28 cellular contexts compared by ENCODE assay signal in the genomic region with DNA sequence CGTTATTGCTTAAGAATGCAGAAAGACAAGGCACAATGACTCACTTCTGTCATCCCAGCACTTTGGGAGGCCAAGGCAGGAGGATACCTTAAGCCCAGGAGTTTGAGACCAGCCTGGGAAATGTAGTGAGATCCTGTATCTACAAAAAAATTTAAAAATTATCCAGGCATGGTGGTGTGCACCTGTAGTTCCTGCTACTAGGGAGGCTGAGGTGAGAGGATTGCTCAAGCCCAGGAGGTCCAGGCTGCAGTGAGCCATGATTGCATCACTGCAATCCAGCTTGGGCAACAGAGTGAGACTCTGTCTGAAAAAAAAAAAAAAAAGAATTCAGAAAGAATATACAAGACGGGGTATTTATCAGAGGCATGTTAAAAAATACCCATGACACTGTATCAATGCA.
"Had no signal": no experiment of that assay in that cellular context is flagged by ENCODE, and none has a peak within 500 bp of the region (broad histone marks: within the 10 kb centered on the region; RNA-seq: fewer than 3 reads in every experiment).

No MANE protein-coding gene starts in this region.

- DNase-seq: hypothalamus; immature natural killer cell; kidney; left colon; left lung; lower lobe of right lung; mammary epithelial cell; mesenchymal stem cell; naive thymus-derived CD8-positive, alpha-beta T cell; nucleus accumbens; pancreas; posterior cingulate gyrus; retina; right cardiac atrium; sigmoid colon; small intestine; spleen; stimulated activated CD4-positive, alpha-beta T cell treated with anti-CD3 and anti-CD28 coated beads, Interleukin-4, amount 100 ng/mL, for 24 hours; stimulated activated naive CD4-positive, alpha-beta T cell; substantia nigra; upper lobe of left lung had no signal

- H3K9me3 Mint-ChIP-seq: nephron; neural crest cell; stimulated activated effector memory CD8-positive, alpha-beta T cell treated with anti-CD3 and anti-CD28 coated beads, Interleukin-12 subunit alpha, Interleukin-12 subunit beta, amount 100 ng/mL, for 72 hours had no signal

- FAIRE-seq: islet of Langerhans, kidney, pancreas, small intestine had no signal

- H3K27ac ChIP-seq: left lung, lower lobe of right lung, pancreas, prostate gland, sigmoid colon, spleen, tibial nerve, upper lobe of left lung had no signal

- H3K9me3 ChIP-seq: lower lobe of right lung, pancreas, prostate gland, sigmoid colon, tibial nerve had no signal

- ATAC-seq: left colon; left lung; lower lobe of right lung; naive thymus-derived CD8-positive, alpha-beta T cell; pancreas; right cardiac atrium; stimulated activated effector memory CD8-positive, alpha-beta T cell treated with anti-CD3 and anti-CD28 coated beads, Interleukin-12 subunit alpha, Interleukin-12 subunit beta, amount 100 ng/mL, for 72 hours had no signal

- H3K36me3 ChIP-seq: left lung, lower lobe of right lung, pancreas, prostate gland, sigmoid colon, spleen, tibial nerve, upper lobe of left lung had no signal

- H3K4me3 Mint-ChIP-seq: immature natural killer cell; naive thymus-derived CD8-positive, alpha-beta T cell; nephron; neural crest cell; stimulated activated effector memory CD8-positive, alpha-beta T cell treated with anti-CD3 and anti-CD28 coated beads, Interleukin-12 subunit alpha, Interleukin-12 subunit beta, amount 100 ng/mL, for 72 hours; stimulated activated naive CD8-positive, alpha-beta T cell treated with anti-CD3 and anti-CD28 coated beads, Interleukin-15, Interleukin-2, amounts not matched to agents 100 ng/mL and 50 ng/mL, for 24 hours had no signal

- H3K27me3 Mint-ChIP-seq: stimulated activated naive CD8-positive, alpha-beta T cell treated with anti-CD3 and anti-CD28 coated beads, Interleukin-15, Interleukin-2, amounts not matched to agents 100 ng/mL and 50 ng/mL, for 24 hours had no signal

- H3K27ac Mint-ChIP-seq: immature natural killer cell; naive thymus-derived CD8-positive, alpha-beta T cell; nephron; stimulated activated effector memory CD8-positive, alpha-beta T cell treated with anti-CD3 and anti-CD28 coated beads, Interleukin-12 subunit alpha, Interleukin-12 subunit beta, amount 100 ng/mL, for 72 hours; stimulated activated naive CD8-positive, alpha-beta T cell treated with anti-CD3 and anti-CD28 coated beads, Interleukin-15, Interleukin-2, amounts not matched to agents 100 ng/mL and 50 ng/mL, for 24 hours had no signal

- H3K4me1 ChIP-seq: left lung, lower lobe of right lung, prostate gland, sigmoid colon, spleen, tibial nerve, upper lobe of left lung had no signal

- H3K4me1 Mint-ChIP-seq: immature natural killer cell; naive thymus-derived CD8-positive, alpha-beta T cell; nephron; neural crest cell; stimulated activated effector memory CD8-positive, alpha-beta T cell treated with anti-CD3 and anti-CD28 coated beads, Interleukin-12 subunit alpha, Interleukin-12 subunit beta, amount 100 ng/mL, for 72 hours had no signal

- H3K36me3 Mint-ChIP-seq: stimulated activated effector memory CD8-positive, alpha-beta T cell treated with anti-CD3 and anti-CD28 coated beads, Interleukin-12 subunit alpha, Interleukin-12 subunit beta, amount 100 ng/mL, for 72 hours had no signal

- H3K27me3 ChIP-seq: left lung, pancreas, sigmoid colon, spleen, tibial nerve, upper lobe of left lung had no signal

- H3K4me3 ChIP-seq: left lung, lower lobe of right lung, pancreas, prostate gland, sigmoid colon, spleen, tibial nerve, upper lobe of left lung had no signal
